Comparison of ENCODE assay signal across 13 cellular contexts in the genomic region with DNA sequence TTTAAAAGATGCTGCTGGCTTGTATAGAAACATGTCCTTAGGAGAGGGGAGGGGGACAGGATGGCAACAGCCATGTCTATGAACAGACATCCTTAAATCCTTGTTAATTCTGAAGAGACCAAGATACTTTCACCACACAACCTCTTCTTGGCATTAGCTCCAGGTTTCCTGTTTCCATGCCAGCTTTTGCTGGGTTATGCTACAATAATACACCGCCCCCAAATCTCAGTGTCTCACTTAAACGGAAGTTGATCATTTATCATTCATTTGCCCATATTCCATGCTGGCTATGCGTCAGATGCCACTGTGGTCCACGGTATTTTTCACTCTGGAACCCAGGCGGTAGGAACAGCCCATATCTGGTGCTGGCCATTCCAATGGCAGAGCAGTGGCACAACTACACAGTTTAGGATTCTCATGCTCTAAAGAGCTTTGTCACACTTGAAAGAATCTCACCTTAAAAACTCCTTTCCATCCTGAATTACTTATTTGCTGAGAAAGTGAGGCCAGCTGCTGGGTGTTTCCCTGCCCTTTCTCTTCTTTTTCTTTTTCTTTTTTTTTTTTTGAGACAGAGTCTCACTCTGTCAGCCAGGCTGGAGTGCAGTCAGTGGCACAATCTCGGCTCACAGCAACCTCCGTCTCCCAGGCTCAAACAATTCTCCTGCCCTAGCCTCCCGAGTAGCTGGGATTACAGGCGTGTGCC. TPM values are rescaled to one million over a fixed set of nuclear protein-coding genes. Genes with fewer than 3 reads are reported as not detected.
DNase-seq lines count a peak whose midpoint lies in the region; ATAC-seq, FAIRE-seq and TF ChIP-seq lines count a peak whose summit lies in the region.
"Had no signal": no experiment of that assay in that cellular context is flagged by ENCODE, and none has a peak within 500 bp of the region (broad histone marks: within the 10 kb centered on the region; RNA-seq: fewer than 3 reads in every experiment).

No MANE protein-coding gene starts in this region.

- H3K27me3 ChIP-seq in DOHH2 (ENCODE audit: control insufficient read depth, low read length), result no peaks in the 10 kb centered on the region
- no peaks in the 10 kb centered on the region for H3K27me3 ChIP-seq in OCI-LY1 (ENCODE audit: insufficient read depth, low read length)
- H3K27me3 ChIP-seq in dorsolateral prefrontal cortex, result no peaks in the 10 kb centered on the region
- H3K27me3 ChIP-seq in suprapubic skin, result no peaks in the 10 kb centered on the region
- H3K27me3 ChIP-seq: breast epithelium had no signal

- 79% methylated on average over 9 of the region's 9 CpGs for WGBS in suprapubic skin

- H3K36me3 ChIP-seq in DOHH2 (ENCODE audit: control insufficient read depth, low read length), result no peaks in the 10 kb centered on the region; the same call in 1 of the 2 replicates
- H3K36me3 ChIP-seq in OCI-LY1 (ENCODE audit: insufficient read depth, low read length), result no peaks in the 10 kb centered on the region
- H3K36me3 ChIP-seq in suprapubic skin, result no peaks in the 10 kb centered on the region
- H3K36me3 ChIP-seq: breast epithelium, prostate gland had no signal

- H3K27ac Mint-ChIP-seq in neural crest cell (ENCODE audit: unreplicated experiment), result no peak overlapping the region

- no peak for TF ChIP-seq POLR2A in suprapubic skin (IDR thresholded peaks at IDR 0.05)

- H3K27ac ChIP-seq in DOHH2 (ENCODE audit: low read depth, low read length) (peak overlapping the region; percentile 95), OCI-LY1 (ENCODE audit: low read depth, low read length, poor library complexity, severe bottlenecking) (peak overlapping the region; percentile 89), dorsolateral prefrontal cortex (peak overlapping the region in 36 of 59 donors; percentile 6 to 94 (median 48)), suprapubic skin (no peak overlapping the region)
- H3K27ac ChIP-seq: breast epithelium, prostate gland had no signal

- H3K4me1 Mint-ChIP-seq in neural crest cell, result peaks cover 33% of the 10 kb centered on the region

- no peak for TF ChIP-seq EP300 in suprapubic skin (IDR thresholded peaks at IDR 0.05)

- H3K9me2 ChIP-seq in DOHH2 (replicated peaks; ENCODE audit: control insufficient read depth, low read length) (no peaks in the 10 kb centered on the region), OCI-LY1 (ENCODE audit: low read depth, low read length) (no peaks in the 10 kb centered on the region)

- H3K4me3 Mint-ChIP-seq in neural crest cell, result peak overlapping the region; percentile 68

- peaks cover 14% of the 10 kb centered on the region for H3K79me2 ChIP-seq in DOHH2 (ENCODE audit: control insufficient read depth, low read length)
- no peaks in the 10 kb centered on the region for H3K79me2 ChIP-seq in OCI-LY1 (ENCODE audit: insufficient read depth, low read length)

- ATAC-seq in SK-N-SH treated with all-trans-retinoic acid at 6 μM for 48 hours, result no peak

- H3K4me3 ChIP-seq in DOHH2 (ENCODE audit: low read length), result peak overlapping the region; percentile 75
- H3K4me3 ChIP-seq in OCI-LY1 (ENCODE audit: low read depth, low read length, poor library complexity, severe bottlenecking), result no peak overlapping the region
- H3K4me3 ChIP-seq in dorsolateral prefrontal cortex, result peak overlapping the region in 1 of 59 donors; percentile 1
- no peak overlapping the region for H3K4me3 ChIP-seq in suprapubic skin
- H3K4me3 ChIP-seq: breast epithelium, prostate gland had no signal

- H3K4me2 ChIP-seq in DOHH2 (ENCODE audit: low read length) (peak overlapping the region; percentile 88), OCI-LY1 (ENCODE audit: low read length) (peak overlapping the region; percentile 84; the same call in 1 of the 2 replicates)

- intact Hi-C loops in dorsolateral prefrontal cortex (cut with DNase I), result loop anchor here in 1 of 2 donors (10.0 kb wide), 1 partner anchor 95 kb away; no protein-coding TSS in a partner anchor

- H3K4me1 ChIP-seq in DOHH2 (ENCODE audit: control insufficient read depth, low read length) (peaks cover 48% of the 10 kb centered on the region), OCI-LY1 (ENCODE audit: insufficient read depth, low read length, severe bottlenecking) (peaks cover 42% of the 10 kb centered on the region), suprapubic skin (peaks cover 25% of the 10 kb centered on the region)
- H3K4me1 ChIP-seq: prostate gland had no signal

- no peak for FAIRE-seq in HTR-8/SVneo (lab: Jason Lieb, UNC)
- FAIRE-seq: kidney had no signal

- TF ChIP-seq CTCF in DOHH2 (IDR thresholded peaks at IDR 0.05; ENCODE audit: low read depth, low read length, poor library complexity, severe bottlenecking) (no peak), OCI-LY1 (IDR thresholded peaks at IDR 0.05; ENCODE audit: low read length) (no peak), dorsolateral prefrontal cortex (IDR thresholded peaks at IDR 0.05 in 54 of 56, conservative IDR thresholded peaks at IDR 0.05 in 2 of 56; ENCODE audit: low read depth in 1 of 56, partially characterized antibody in 56 of 56) (no peak), neural crest cell (conservative IDR thresholded peaks at IDR 0.05) (no peak), suprapubic skin (IDR thresholded peaks at IDR 0.05) (no peak)

- H2AFZ ChIP-seq in OCI-LY1 (ENCODE audit: low read length), result no peak overlapping the region

- no peak overlapping the region for H3K9ac ChIP-seq in OCI-LY1 (ENCODE audit: low read length)

- H4K20me1 ChIP-seq in DOHH2 (ENCODE audit: control insufficient read depth, insufficient read depth, low read depth, low read length) (no peaks in the 10 kb centered on the region), OCI-LY1 (ENCODE audit: insufficient read depth, low read length) (no peaks in the 10 kb centered on the region)

- H3K9me3 ChIP-seq in DOHH2 (ENCODE audit: control insufficient read depth, insufficient read depth, low read length) (no peaks in the 10 kb centered on the region), OCI-LY1 (ENCODE audit: low read length) (no peaks in the 10 kb centered on the region), suprapubic skin (no peaks in the 10 kb centered on the region)
- H3K9me3 ChIP-seq: breast epithelium, prostate gland had no signal

- peaks cover 14% of the 10 kb centered on the region for H3K36me3 Mint-ChIP-seq in neural crest cell (ENCODE audit: low read depth)

- no peak for DNase-seq in dorsolateral prefrontal cortex
- DNase-seq in neural crest cell (ENCODE audit: low read depth, low spot score), result no peak
- DNase-seq in NCI-H2081 (lab: John Stamatoyannopoulos, UW), result no peak
- no peak for DNase-seq in suprapubic skin (ENCODE audit: low spot score in 2 of 2)
- no peak for DNase-seq in HTR-8/SVneo (ENCODE audit: insufficient read length, low spot score)
- DNase-seq: Karpas-422, kidney, NCI-H446 had no signal

- H3K27me3 Mint-ChIP-seq in neural crest cell (ENCODE audit: low read depth), result peaks cover 7% of the 10 kb centered on the region

- H3F3A ChIP-seq in DOHH2 (ENCODE audit: control insufficient read depth, insufficient read depth) (peaks cover 13% of the 10 kb centered on the region), OCI-LY1 (ENCODE audit: insufficient read depth, low read length) (0 out of 2 replicates have a peak, but pooled peaks cover 8% of the 10 kb centered on the region)

- peaks cover 7% of the 10 kb centered on the region for H3K9me3 Mint-ChIP-seq in neural crest cell

TF ChIP-seq in SK-N-SH treated with all-trans-retinoic acid at 6 μM for 48 hours, 23 proteins besides CTCF, POLR2A, EP300 and RAD21 (continues in another document):
- TF ChIP-seq ZFP30 (CRISPR knock-in tag; IDR thresholded peaks at IDR 0.05), result no peak
- no peak for TF ChIP-seq ZFP3 (CRISPR knock-in tag; IDR thresholded peaks at IDR 0.05)
- TF ChIP-seq, protein P1, sequence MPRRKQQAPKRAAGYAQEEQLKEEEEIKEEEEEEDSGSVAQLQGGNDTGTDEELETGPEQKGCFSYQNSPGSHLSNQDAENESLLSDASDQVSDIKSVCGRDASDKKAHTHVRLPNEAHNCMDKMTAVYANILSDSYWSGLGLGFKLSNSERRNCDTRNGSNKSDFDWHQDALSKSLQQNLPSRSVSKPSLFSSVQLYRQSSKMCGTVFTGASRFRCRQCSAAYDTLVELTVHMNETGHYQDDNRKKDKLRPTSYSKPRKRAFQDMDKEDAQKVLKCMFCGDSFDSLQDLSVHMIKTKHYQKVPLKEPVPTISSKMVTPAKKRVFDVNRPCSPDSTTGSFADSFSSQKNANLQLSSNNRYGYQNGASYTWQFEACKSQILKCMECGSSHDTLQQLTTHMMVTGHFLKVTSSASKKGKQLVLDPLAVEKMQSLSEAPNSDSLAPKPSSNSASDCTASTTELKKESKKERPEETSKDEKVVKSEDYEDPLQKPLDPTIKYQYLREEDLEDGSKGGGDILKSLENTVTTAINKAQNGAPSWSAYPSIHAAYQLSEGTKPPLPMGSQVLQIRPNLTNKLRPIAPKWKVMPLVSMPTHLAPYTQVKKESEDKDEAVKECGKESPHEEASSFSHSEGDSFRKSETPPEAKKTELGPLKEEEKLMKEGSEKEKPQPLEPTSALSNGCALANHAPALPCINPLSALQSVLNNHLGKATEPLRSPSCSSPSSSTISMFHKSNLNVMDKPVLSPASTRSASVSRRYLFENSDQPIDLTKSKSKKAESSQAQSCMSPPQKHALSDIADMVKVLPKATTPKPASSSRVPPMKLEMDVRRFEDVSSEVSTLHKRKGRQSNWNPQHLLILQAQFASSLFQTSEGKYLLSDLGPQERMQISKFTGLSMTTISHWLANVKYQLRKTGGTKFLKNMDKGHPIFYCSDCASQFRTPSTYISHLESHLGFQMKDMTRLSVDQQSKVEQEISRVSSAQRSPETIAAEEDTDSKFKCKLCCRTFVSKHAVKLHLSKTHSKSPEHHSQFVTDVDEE (CRISPR knock-in tag; IDR thresholded peaks at IDR 0.05), result no peak
- TF ChIP-seq OSR1 (CRISPR knock-in tag; IDR thresholded peaks at IDR 0.05), result no peak
- no peak for TF ChIP-seq ESRRG (CRISPR knock-in tag; IDR thresholded peaks at IDR 0.05)
- no peak for TF ChIP-seq ZNF565 (CRISPR knock-in tag; conservative IDR thresholded peaks at IDR 0.05; ENCODE audit: low read depth)
- no peak for TF ChIP-seq ZNF8 (CRISPR knock-in tag; IDR thresholded peaks at IDR 0.05)
- no peak for TF ChIP-seq BACH2 (CRISPR knock-in tag; IDR thresholded peaks at IDR 0.05; ENCODE audit: borderline replicate concordance)
- TF ChIP-seq TCF4 (CRISPR knock-in tag; IDR thresholded peaks at IDR 0.05; ENCODE audit: borderline replicate concordance), result no peak
- no peak for TF ChIP-seq ISL1 (CRISPR knock-in tag; IDR thresholded peaks at IDR 0.05)

RNA-seq across cellular contexts. Expression of gene RNASET2, which starts 3.7 kb away (rescaled TPM):
- 100 to 1,000 TPM in 8 of 120 experiments, 10 to 100 TPM in 112; 26.9 to 141 (median 66.3) TPM for total RNA-seq in dorsolateral prefrontal cortex
- 15.3 and 17.7 TPM in 2 replicates for total RNA-seq in neural crest cell
- total RNA-seq in suprapubic skin, result 10 to 100 TPM; 36.3 to 62.5 (median 53.9) TPM

RNA-seq across cellular contexts. Expression of gene CEP43, which starts 39.1 kb away (rescaled TPM):
- 10 to 100 TPM; 17.9 to 39.4 (median 27.8) TPM for total RNA-seq in dorsolateral prefrontal cortex
- total RNA-seq in neural crest cell, result 36.5 and 42.2 TPM in 2 replicates
- 10 to 100 TPM in 3 of 4 donors, 1 to 10 TPM in 1; 7.8 to 21.3 (median 11.2) TPM for total RNA-seq in suprapubic skin
